Comparison of ENCODE assay signal across 25 cellular contexts in genomic region chr5:125276121-125276520, GRCh38.
"Had no signal": no experiment of that assay in that cellular context is flagged by ENCODE, and none has a peak within 500 bp of the region (broad histone marks: within the 10 kb centered on the region; RNA-seq: fewer than 3 reads in every experiment).

No MANE protein-coding gene starts in this region.

- H3K27me3 ChIP-seq: body of pancreas, colonic mucosa, esophagus squamous epithelium, stomach, thyroid gland had no signal

- ATAC-seq: activated CD4-positive, alpha-beta T cell treated with anti-CD3 and anti-CD28 coated beads for 36 hours; activated CD8-positive, alpha-beta memory T cell treated with anti-CD3 and anti-CD28 coated beads, Interleukin-2, amount 10 ng/mL, durations not matched to agents 7 days and 5 days; activated CD8-positive, alpha-beta T cell treated with anti-CD3 and anti-CD28 coated beads, Interleukin-2, amount 10 ng/mL, durations not matched to agents 7 days and 5 days; body of pancreas; naive thymus-derived CD4-positive, alpha-beta T cell; right cardiac atrium; stimulated activated naive B cell treated with anti-CD40 and anti-IgM and Interleukin-4, amounts not matched to agents 10 μg/mL and 1 μg/mL and 100 μg/mL, for 72 hours had no signal

- H3K4me3 ChIP-seq: body of pancreas, colonic mucosa, esophagus squamous epithelium, left ventricle myocardium inferior, lung, stomach, thyroid gland had no signal

- H3K4me1 ChIP-seq: body of pancreas, colonic mucosa, esophagus squamous epithelium, left ventricle myocardium inferior, stomach, thyroid gland had no signal

- H3K36me3 ChIP-seq: colonic mucosa, esophagus squamous epithelium, left ventricle myocardium inferior, stomach, thyroid gland had no signal

- FAIRE-seq: endometrium had no signal

- H3K9me3 ChIP-seq: body of pancreas, colonic mucosa, esophagus squamous epithelium, left ventricle myocardium inferior, stomach, thyroid gland had no signal

- DNase-seq: activated CD4-positive, alpha-beta T cell treated with anti-CD3 and anti-CD28 coated beads for 36 hours; activated CD4-positive, CD25-positive, alpha-beta regulatory T cell; activated CD8-positive, alpha-beta memory T cell treated with anti-CD3 and anti-CD28 coated beads, Interleukin-2, amount 10 ng/mL, durations not matched to agents 7 days and 5 days; activated CD8-positive, alpha-beta T cell treated with anti-CD3 and anti-CD28 coated beads, Interleukin-2, amount 10 ng/mL, durations not matched to agents 7 days and 5 days; activated naive CD4-positive, alpha-beta T cell treated with Interleukin-2 at 50 U/mL for 16 hours; activated T-cell treated with anti-CD3 and anti-CD28 coated beads, Interleukin-2, amount 50 U/mL, for 48 hours; aorta; body of pancreas; colonic mucosa; effector CD8-positive, alpha-beta T cell; esophagus squamous epithelium; foreskin melanocyte; left ventricle myocardium inferior; naive thymus-derived CD4-positive, alpha-beta T cell; right cardiac atrium; stimulated activated CD4-positive, alpha-beta T cell treated with anti-CD3 and anti-CD28 coated beads, Interleukin-15, amount 100 ng/mL, for 24 hours; stimulated activated CD4-positive, alpha-beta T cell treated with anti-CD3 and anti-CD28 coated beads, Interleukin-2, amount 100 ng/mL, for 24 hours; stimulated activated naive B cell treated with anti-CD40 and anti-IgM and Interleukin-4, amounts not matched to agents 10 μg/mL and 1 μg/mL and 100 μg/mL, for 72 hours; stomach; thyroid gland had no signal

- H3K27ac Mint-ChIP-seq: activated CD4-positive, alpha-beta T cell treated with anti-CD3 and anti-CD28 coated beads for 36 hours; activated CD8-positive, alpha-beta memory T cell treated with anti-CD3 and anti-CD28 coated beads, Interleukin-2, amount 10 ng/mL, durations not matched to agents 7 days and 5 days; activated CD8-positive, alpha-beta T cell treated with anti-CD3 and anti-CD28 coated beads, Interleukin-2, amount 10 ng/mL, durations not matched to agents 7 days and 5 days; activated naive CD8-positive, alpha-beta T cell; naive thymus-derived CD4-positive, alpha-beta T cell; stimulated activated naive B cell treated with anti-CD40 and anti-IgM and Interleukin-4, amounts not matched to agents 10 μg/mL and 1 μg/mL and 100 μg/mL, for 72 hours; T-helper 2 cell treated with Interferon-gamma antibody and Interleukin-4, amounts not matched to agents 5 μg/mL and 100 μg/mL, for 36 hours had no signal

- H3K27me3 Mint-ChIP-seq: activated CD4-positive, alpha-beta T cell treated with anti-CD3 and anti-CD28 coated beads for 36 hours; activated CD8-positive, alpha-beta memory T cell treated with anti-CD3 and anti-CD28 coated beads, Interleukin-2, amount 10 ng/mL, durations not matched to agents 7 days and 5 days; activated naive CD8-positive, alpha-beta T cell had no signal

- H3K4me1 Mint-ChIP-seq: activated CD4-positive, alpha-beta T cell treated with anti-CD3 and anti-CD28 coated beads for 36 hours; activated CD8-positive, alpha-beta memory T cell treated with anti-CD3 and anti-CD28 coated beads, Interleukin-2, amount 10 ng/mL, durations not matched to agents 7 days and 5 days; naive thymus-derived CD4-positive, alpha-beta T cell had no signal

- H3K9me3 Mint-ChIP-seq: T-helper 2 cell treated with Interferon-gamma antibody and Interleukin-4, amounts not matched to agents 5 μg/mL and 100 μg/mL, for 36 hours had no signal

- H3K4me3 Mint-ChIP-seq: activated CD4-positive, alpha-beta T cell treated with anti-CD3 and anti-CD28 coated beads for 36 hours; activated CD8-positive, alpha-beta memory T cell treated with anti-CD3 and anti-CD28 coated beads, Interleukin-2, amount 10 ng/mL, durations not matched to agents 7 days and 5 days; activated CD8-positive, alpha-beta T cell treated with anti-CD3 and anti-CD28 coated beads, Interleukin-2, amount 10 ng/mL, durations not matched to agents 7 days and 5 days; activated naive CD8-positive, alpha-beta T cell; naive thymus-derived CD4-positive, alpha-beta T cell; stimulated activated naive B cell treated with anti-CD40 and anti-IgM and Interleukin-4, amounts not matched to agents 10 μg/mL and 1 μg/mL and 100 μg/mL, for 72 hours; T-helper 2 cell treated with Interferon-gamma antibody and Interleukin-4, amounts not matched to agents 5 μg/mL and 100 μg/mL, for 36 hours had no signal

- H3K36me3 Mint-ChIP-seq: activated CD8-positive, alpha-beta memory T cell treated with anti-CD3 and anti-CD28 coated beads, Interleukin-2, amount 10 ng/mL, durations not matched to agents 7 days and 5 days; activated naive CD8-positive, alpha-beta T cell; naive thymus-derived CD4-positive, alpha-beta T cell; stimulated activated naive B cell treated with anti-CD40 and anti-IgM and Interleukin-4, amounts not matched to agents 10 μg/mL and 1 μg/mL and 100 μg/mL, for 72 hours had no signal

- H3K27ac ChIP-seq: body of pancreas, colonic mucosa, epithelial cell of prostate, esophagus squamous epithelium, left ventricle myocardium inferior, stomach, thyroid gland had no signal
